16 cellular contexts compared by ENCODE assay signal in the genomic region with DNA sequence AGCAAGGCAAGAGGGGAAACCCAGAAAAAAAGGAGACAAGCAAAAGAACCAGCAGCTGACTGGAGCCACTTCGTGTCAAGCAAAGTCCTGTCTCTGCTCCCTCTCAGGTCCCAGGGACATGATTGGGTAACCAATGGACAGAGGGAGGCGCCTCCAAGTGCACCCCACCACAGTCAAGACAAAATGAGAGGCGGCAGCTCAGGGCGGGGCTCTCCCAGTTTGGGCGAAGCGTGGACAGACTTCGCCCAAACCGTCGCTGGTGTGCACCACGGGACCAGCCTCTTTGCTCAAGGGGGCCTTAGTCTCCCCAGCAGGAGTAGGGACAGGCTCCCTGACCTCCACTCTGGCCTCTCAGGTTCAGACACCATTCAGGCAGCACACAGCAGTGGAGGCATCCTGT. TPM values are rescaled to one million over a fixed set of nuclear protein-coding genes. Genes with fewer than 3 reads are reported as not detected.
A peak's percentile ranks its signal among the peaks of the same experiment; 100 is the strongest.
DNase-seq lines count a peak whose midpoint lies in the region; ATAC-seq and TF ChIP-seq lines count a peak whose summit lies in the region.
"Had no signal": no experiment of that assay in that cellular context is flagged by ENCODE, and none has a peak within 500 bp of the region (broad histone marks: within the 10 kb centered on the region; RNA-seq: fewer than 3 reads in every experiment).

No MANE protein-coding gene starts in this region.

- peaks cover 13% of the 10 kb centered on the region for H3K27me3 Mint-ChIP-seq in activated CD8-positive, alpha-beta T cell treated with anti-CD3 and anti-CD28 coated beads for 36 hours
- H3K27me3 Mint-ChIP-seq in activated CD8-positive, alpha-beta T cell treated with anti-CD3 and anti-CD28 coated beads, Interleukin-2, amount 10 ng/mL, durations not matched to agents 7 days and 5 days (ENCODE audit: low read depth) = peaks cover 21% of the 10 kb centered on the region
- H3K27me3 Mint-ChIP-seq in glutamatergic neuron (ENCODE audit: unreplicated experiment) = peaks cover 8% of the 10 kb centered on the region

- H3K9me3 ChIP-seq in psoas muscle (no peaks in the 10 kb centered on the region), SJCRH30 (replicated peaks) (no peaks in the 10 kb centered on the region)
- H3K9me3 ChIP-seq: colonic mucosa, suprapubic skin had no signal

- ATAC-seq in activated CD8-positive, alpha-beta T cell treated with anti-CD3 and anti-CD28 coated beads for 36 hours = no peak
- ATAC-seq in activated CD8-positive, alpha-beta T cell treated with anti-CD3 and anti-CD28 coated beads, Interleukin-2, amount 10 ng/mL, durations not matched to agents 7 days and 5 days = no peak
- ATAC-seq in psoas muscle (no peak), GM21723 (IDR thresholded peaks at IDR 0.05; ENCODE audit: unreplicated experiment) (no peak)
- ATAC-seq: SK-N-SH treated with all-trans-retinoic acid at 6 μM for 48 hours had no signal

- H3K36me3 ChIP-seq in psoas muscle (ENCODE audit: insufficient read depth in 1 of 2, low read depth in 1 of 2) (no peaks in the 10 kb centered on the region), SJCRH30 (no peaks in the 10 kb centered on the region)
- H3K36me3 ChIP-seq: colonic mucosa, suprapubic skin had no signal

- 62 to 71% (median 66%) methylated on average over 10 of the region's 10 CpGs for WGBS in psoas muscle, 3 donors

- no peaks in the 10 kb centered on the region for H3K9me3 Mint-ChIP-seq in activated CD8-positive, alpha-beta T cell treated with anti-CD3 and anti-CD28 coated beads for 36 hours
- no peaks in the 10 kb centered on the region for H3K9me3 Mint-ChIP-seq in activated CD8-positive, alpha-beta T cell treated with anti-CD3 and anti-CD28 coated beads, Interleukin-2, amount 10 ng/mL, durations not matched to agents 7 days and 5 days (ENCODE audit: insufficient read depth)
- peaks cover 8% of the 10 kb centered on the region for H3K9me3 Mint-ChIP-seq in glutamatergic neuron (ENCODE audit: unreplicated experiment)

- TF ChIP-seq CTCF in activated CD8-positive, alpha-beta T cell treated with anti-CD3 and anti-CD28 coated beads for 36 hours (IDR thresholded peaks at IDR 0.05) = no peak
- no peak for TF ChIP-seq CTCF in glutamatergic neuron (IDR thresholded peaks at IDR 0.05; ENCODE audit: partially characterized antibody, unreplicated experiment)
- no peak for TF ChIP-seq CTCF in psoas muscle (IDR thresholded peaks at IDR 0.05)

- CTCF ChIA-PET in activated CD8-positive, alpha-beta T cell treated with anti-CD3 and anti-CD28 coated beads for 36 hours (lab: Charles Lee) = interaction anchor here (1.0 to 1.8 kb wide), 2 partner anchors 30 to 57 kb away, joined by 3 to 4 read pairs; no protein-coding TSS in a partner anchor
- CTCF ChIA-PET in activated CD8-positive, alpha-beta T cell treated with anti-CD3 and anti-CD28 coated beads, Interleukin-2, amount 10 ng/mL, durations not matched to agents 7 days and 5 days (lab: Charles Lee) = interaction anchor here (1.4 kb wide), 2 partner anchors 19 to 57 kb away, joined by 4 read pairs; no protein-coding TSS in a partner anchor

- H3K4me3 ChIP-seq in psoas muscle = no peak overlapping the region
- H3K4me3 ChIP-seq in SJCRH30 = no peak overlapping the region
- H3K4me3 ChIP-seq: colonic mucosa, suprapubic skin had no signal

- H3K27ac Mint-ChIP-seq in activated CD8-positive, alpha-beta T cell treated with anti-CD3 and anti-CD28 coated beads for 36 hours = no peak overlapping the region
- no peak overlapping the region for H3K27ac Mint-ChIP-seq in activated CD8-positive, alpha-beta T cell treated with anti-CD3 and anti-CD28 coated beads, Interleukin-2, amount 10 ng/mL, durations not matched to agents 7 days and 5 days
- peak overlapping the region; percentile 41 for H3K27ac Mint-ChIP-seq in glutamatergic neuron (ENCODE audit: unreplicated experiment)

- H3K36me3 Mint-ChIP-seq in activated CD8-positive, alpha-beta T cell treated with anti-CD3 and anti-CD28 coated beads for 36 hours (ENCODE audit: low read depth) = no peaks in the 10 kb centered on the region
- H3K36me3 Mint-ChIP-seq in activated CD8-positive, alpha-beta T cell treated with anti-CD3 and anti-CD28 coated beads, Interleukin-2, amount 10 ng/mL, durations not matched to agents 7 days and 5 days (ENCODE audit: low read depth) = no peaks in the 10 kb centered on the region
- H3K36me3 Mint-ChIP-seq in glutamatergic neuron (ENCODE audit: unreplicated experiment) = no peaks in the 10 kb centered on the region

- peaks cover 0 to 53% (median 16%) of the 10 kb centered on the region in 3 donors for H3K27me3 ChIP-seq in psoas muscle (ENCODE audit: insufficient read depth in 3 of 3, low read length in 2 of 3)
- H3K27me3 ChIP-seq in SJCRH30 = peaks cover 14% of the 10 kb centered on the region; the same call in 1 of the 2 replicates

- no peaks in the 10 kb centered on the region for H3K4me1 ChIP-seq in psoas muscle
- H3K4me1 ChIP-seq in SJCRH30 = no peaks in the 10 kb centered on the region; the same call in 1 of the 2 replicates
- H3K4me1 ChIP-seq: colonic mucosa had no signal

- H3K4me1 Mint-ChIP-seq in activated CD8-positive, alpha-beta T cell treated with anti-CD3 and anti-CD28 coated beads for 36 hours (ENCODE audit: low read depth) = peaks cover 2% of the 10 kb centered on the region
- H3K4me1 Mint-ChIP-seq in activated CD8-positive, alpha-beta T cell treated with anti-CD3 and anti-CD28 coated beads, Interleukin-2, amount 10 ng/mL, durations not matched to agents 7 days and 5 days (ENCODE audit: low read depth) = peaks cover 3% of the 10 kb centered on the region
- peaks cover 14% of the 10 kb centered on the region for H3K4me1 Mint-ChIP-seq in glutamatergic neuron (ENCODE audit: low read depth, unreplicated experiment)

- DNase-seq in activated CD8-positive, alpha-beta T cell treated with anti-CD3 and anti-CD28 coated beads for 36 hours = peak; percentile 1
- DNase-seq in activated CD8-positive, alpha-beta T cell treated with anti-CD3 and anti-CD28 coated beads, Interleukin-2, amount 10 ng/mL, durations not matched to agents 7 days and 5 days = no peak
- DNase-seq in NCI-H2171 treated with DMSO at 0.1 percent for 48 hours (lab: John Stamatoyannopoulos, UW) (peak; percentile 86), glutamatergic neuron (peak; percentile 18), psoas muscle (peak; percentile 4 to 15), HK-2 (ENCODE audit: unreplicated experiment) (no peak), SJCRH30 (no peak)
- DNase-seq: colonic mucosa, islet precursor cell, Kasumi-1, NCI-H1436 treated with DMSO at 0.1 percent for 48 hours had no signal

- no peak overlapping the region for H3K27ac ChIP-seq in psoas muscle
- no peak overlapping the region for H3K27ac ChIP-seq in SJCRH30
- H3K27ac ChIP-seq: colonic mucosa, epithelial cell of prostate, suprapubic skin had no signal

- POLR2A ChIA-PET in activated CD8-positive, alpha-beta T cell treated with anti-CD3 and anti-CD28 coated beads for 36 hours (lab: Charles Lee) = no interaction called here
- POLR2A ChIA-PET in activated CD8-positive, alpha-beta T cell treated with anti-CD3 and anti-CD28 coated beads, Interleukin-2, amount 10 ng/mL, durations not matched to agents 7 days and 5 days (lab: Charles Lee) = interaction anchor here (0.6 kb wide), 1 partner anchor 1221 kb away, joined by 3 read pairs; no protein-coding TSS in a partner anchor

- H3K4me3 Mint-ChIP-seq in activated CD8-positive, alpha-beta T cell treated with anti-CD3 and anti-CD28 coated beads for 36 hours = peak overlapping the region; percentile 58
- no peak overlapping the region for H3K4me3 Mint-ChIP-seq in activated CD8-positive, alpha-beta T cell treated with anti-CD3 and anti-CD28 coated beads, Interleukin-2, amount 10 ng/mL, durations not matched to agents 7 days and 5 days
- H3K4me3 Mint-ChIP-seq in glutamatergic neuron (ENCODE audit: unreplicated experiment) = peak overlapping the region; percentile 59

- intact Hi-C loops in activated CD8-positive, alpha-beta T cell treated with anti-CD3 and anti-CD28 coated beads for 36 hours (cut with micrococcal nuclease) = no loop called here
- intact Hi-C loops in psoas muscle (cut with DNase I) = no loop called here

RNA-seq across cellular contexts. Expression of gene BEGAIN, which starts 1.5 kb away (rescaled TPM):
- total RNA-seq in activated CD8-positive, alpha-beta T cell treated with anti-CD3 and anti-CD28 coated beads for 36 hours = 1 to 10 TPM; 5.5 to 6.0 TPM
- total RNA-seq in activated CD8-positive, alpha-beta T cell treated with anti-CD3 and anti-CD28 coated beads, Interleukin-2, amount 10 ng/mL, durations not matched to agents 7 days and 5 days = 1 to 10 TPM in 1 of 2 experiments, under 1 TPM in 1; 0.70 to 1.2 TPM
- total RNA-seq in glutamatergic neuron (ENCODE audit: unreplicated experiment) (7.0 TPM), psoas muscle (1 to 10 TPM in 2 of 4 donors, under 1 TPM in 2; 0.13 to 1.0 (median 0.91) TPM)
- polyA plus RNA-seq in psoas muscle = under 1 TPM in 2 of 3 donors, not detected in 1; 0.08 to 0.14 TPM
- 0.85 and 0.89 TPM in 2 replicates for total RNA-seq in SJCRH30 (2014; rRNA removed; shearing (Covaris generic))
- total RNA-seq: glomerular endothelial cell had no signal

Comparison
In these comparisons a context has a peak if more than half of its experiments do, and no peak if none do; other contexts are left out.
1. DNase-seq: peak in activated CD8-positive, alpha-beta T cell treated with anti-CD3 and anti-CD28 coated beads for 36 hours (single experiment), NCI-H2171 treated with DMSO at 0.1 percent for 48 hours (single experiment), glutamatergic neuron (single experiment) and psoas muscle (2 of 2); none in activated CD8-positive, alpha-beta T cell treated with anti-CD3 and anti-CD28 coated beads, Interleukin-2, amount 10 ng/mL, durations not matched to agents 7 days and 5 days (single experiment), HK-2 (single experiment) and SJCRH30 (0 of 2).